In the genomic region with DNA sequence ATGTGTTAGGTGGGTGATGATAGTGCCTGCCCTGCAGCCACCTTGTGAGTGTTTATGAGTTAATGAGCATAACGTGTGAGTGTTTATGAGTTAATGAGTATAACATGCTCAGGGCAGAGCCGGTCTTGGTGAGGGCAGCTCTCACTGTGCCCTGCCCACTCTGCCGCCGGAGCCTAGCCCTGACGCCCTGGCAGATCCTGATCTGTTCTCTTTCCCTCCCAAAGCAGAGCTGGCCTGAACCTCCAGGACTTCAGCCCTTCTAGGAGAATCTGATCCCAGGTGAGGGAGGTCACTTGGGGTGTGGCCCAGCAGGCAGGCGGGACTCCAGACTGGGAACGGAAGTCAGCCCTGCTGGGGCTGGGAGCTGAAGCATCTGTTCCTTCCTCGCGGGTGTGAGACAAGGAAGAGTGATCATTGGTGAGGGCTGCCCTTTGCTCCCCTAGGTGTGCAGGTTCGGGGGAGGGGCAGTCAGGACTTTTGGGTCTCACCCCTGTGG, we compare ENCODE assay signal across 14 cellular contexts. TPM values are rescaled to one million over a fixed set of nuclear protein-coding genes. Genes with fewer than 3 reads are reported as not detected.
DNase-seq lines count a peak whose midpoint lies in the region; ATAC-seq and TF ChIP-seq lines count a peak whose summit lies in the region.
"Had no signal": no experiment of that assay in that cellular context is flagged by ENCODE, and none has a peak within 500 bp of the region (broad histone marks: within the 10 kb centered on the region; RNA-seq: fewer than 3 reads in every experiment).

No MANE protein-coding gene starts in this region.

- WGBS in aorta, 2 donors: 11% methylated on average over 10 of the region's 10 CpGs

- peaks cover 16 to 33% of the 10 kb centered on the region in 2 donors for H3K36me3 ChIP-seq in duodenal mucosa (ENCODE audit: control insufficient read depth in 1 of 2, insufficient read depth in 2 of 2, low read length in 2 of 2)
- H3K36me3 ChIP-seq in mucosa of descending colon (ENCODE audit: low read depth): peaks cover 15% of the 10 kb centered on the region
- peaks cover 0 to 9% of the 10 kb centered on the region in 2 donors for H3K36me3 ChIP-seq in aorta (ENCODE audit: control insufficient read depth in 1 of 2, insufficient read depth in 2 of 2, low read length in 1 of 2)

- H3K4me3 ChIP-seq in duodenal mucosa (ENCODE audit: low read depth in 1 of 2, low read length in 2 of 2) (peak overlapping the region in 1 of 2 donors; percentile 1), mucosa of descending colon (no peak overlapping the region), aorta (ENCODE audit: low read length in 2 of 2) (no peak overlapping the region)
- H3K4me3 ChIP-seq: smooth muscle cell, tibial nerve had no signal

- H3K9me3 ChIP-seq in duodenal mucosa (ENCODE audit: control insufficient read depth in 1 of 2, low read length in 2 of 2) (no peaks in the 10 kb centered on the region), mucosa of descending colon (no peaks in the 10 kb centered on the region), aorta (ENCODE audit: control insufficient read depth, low read length) (no peaks in the 10 kb centered on the region)
- H3K9me3 ChIP-seq: tibial nerve had no signal

- intact Hi-C loops in Right ventricle myocardium inferior (cut with DNase I): no loop called here
- intact Hi-C loops in left ventricle myocardium superior (cut with micrococcal nuclease): no loop called here
- intact Hi-C loops in mucosa of descending colon (cut with DNase I, micrococcal nuclease): no loop called here
- intact Hi-C loops in aorta (cut with DNase I): no loop called here

- peak overlapping the region; percentile 30 to 33 for H3K9ac ChIP-seq in duodenal mucosa (ENCODE audit: low read depth in 1 of 2, low read length in 2 of 2)

- peaks cover 31 to 33% of the 10 kb centered on the region in 2 donors for H3K4me1 ChIP-seq in duodenal mucosa (ENCODE audit: control insufficient read depth in 1 of 2, insufficient read depth in 2 of 2, low read length in 2 of 2)
- peaks cover 43% of the 10 kb centered on the region for H3K4me1 ChIP-seq in mucosa of descending colon (ENCODE audit: low read depth)
- no peaks in the 10 kb centered on the region for H3K4me1 ChIP-seq in aorta (ENCODE audit: control insufficient read depth in 1 of 2, insufficient read depth in 2 of 2, low read length in 2 of 2)

- no peak for TF ChIP-seq CTCF in mucosa of descending colon (IDR thresholded peaks at IDR 0.05)

- DNase-seq in Right ventricle myocardium inferior (ENCODE audit: missing footprints) (peak; percentile 22), left ventricle myocardium superior (no peak), mucosa of descending colon (peak; percentile 85 to 90 (median 87)), aorta (no peak), H4 (ENCODE audit: low spot score) (no peak)
- DNase-seq: ACHN; activated CD8-positive, alpha-beta T cell treated with anti-CD3 and anti-CD28 coated beads, Interleukin-2, amount 10 ng/mL, durations not matched to agents 7 days and 5 days; activated naive CD4-positive, alpha-beta T cell had no signal

- ATAC-seq in Right ventricle myocardium inferior: no peak
- no peak for ATAC-seq in left ventricle myocardium superior
- ATAC-seq in mucosa of descending colon: peak; percentile 92
- ATAC-seq in aorta (ENCODE audit: low FRiP score): no peak
- ATAC-seq in GM18502 (IDR thresholded peaks at IDR 0.05; ENCODE audit: poor library complexity, unreplicated experiment): no peak
- ATAC-seq in HG02588 (IDR thresholded peaks at IDR 0.05; ENCODE audit: unreplicated experiment): no peak
- ATAC-seq: activated CD8-positive, alpha-beta T cell treated with anti-CD3 and anti-CD28 coated beads, Interleukin-2, amount 10 ng/mL, durations not matched to agents 7 days and 5 days; natural killer cell treated with Interleukin-12 subunit alpha and Interleukin-12 subunit beta and Interleukin-15 and Interleukin-18, amount 100 ng/mL, for 72 hours had no signal

- H3K27ac ChIP-seq in duodenal mucosa (ENCODE audit: low read depth, low read length) (peak overlapping the region; percentile 64), aorta (ENCODE audit: low read depth in 1 of 2, low read length in 2 of 2) (peak overlapping the region; percentile 4 to 78)

- no peaks in the 10 kb centered on the region for H3K27me3 ChIP-seq in duodenal mucosa (ENCODE audit: control insufficient read depth in 1 of 2, insufficient read depth in 2 of 2, low read length in 2 of 2)
- H3K27me3 ChIP-seq in aorta (ENCODE audit: control insufficient read depth in 1 of 2, insufficient read depth in 2 of 2, low read length in 1 of 2): no peaks in the 10 kb centered on the region

RNA-seq across cellular contexts. Expression of a gene that starts 5.7 kb away (rescaled TPM):
- total RNA-seq in Right ventricle myocardium inferior (97.6 TPM), left ventricle myocardium superior (100 TPM), mucosa of descending colon (100 to 1,000 TPM; 154 to 268 (median 260) TPM), aorta (100 to 1,000 TPM; 418 to 507 TPM)
- polyA plus RNA-seq in aorta: 100 to 1,000 TPM; 192 to 584 TPM
- total RNA-seq in H4 (2014; rRNA removed; shearing (Covaris generic)): 33.0 and 38.9 TPM in 2 replicates
- total RNA-seq: activated CD8-positive, alpha-beta T cell treated with anti-CD3 and anti-CD28 coated beads, Interleukin-2, amount 10 ng/mL, durations not matched to agents 7 days and 5 days; natural killer cell treated with Interleukin-12 subunit alpha and Interleukin-12 subunit beta and Interleukin-15 and Interleukin-18, amount 100 ng/mL, for 72 hours had no signal

RNA-seq across cellular contexts. Expression of a gene that starts 22.0 kb away (rescaled TPM):
- total RNA-seq in Right ventricle myocardium inferior (not detected), left ventricle myocardium superior (not detected), mucosa of descending colon (10 to 100 TPM in 2 of 3 donors, 1 to 10 TPM in 1; 8.0 to 19.7 (median 16.8) TPM), aorta (not detected)
- 1 to 10 TPM in 1 of 2 donors, not detected in 1; 5.8 TPM for polyA plus RNA-seq in aorta
- total RNA-seq in H4 (2014; rRNA removed; shearing (Covaris generic)): not detected in 2 replicates
- total RNA-seq: activated CD8-positive, alpha-beta T cell treated with anti-CD3 and anti-CD28 coated beads, Interleukin-2, amount 10 ng/mL, durations not matched to agents 7 days and 5 days; natural killer cell treated with Interleukin-12 subunit alpha and Interleukin-12 subunit beta and Interleukin-15 and Interleukin-18, amount 100 ng/mL, for 72 hours; smooth muscle cell; tibial nerve had no signal
- polyA plus RNA-seq: smooth muscle cell had no signal

RNA-seq across cellular contexts. Expression of a gene that starts 28.3 kb away (rescaled TPM):
- total RNA-seq in Right ventricle myocardium inferior (57.2 TPM), left ventricle myocardium superior (52.8 TPM), mucosa of descending colon (10 to 100 TPM in 1 of 3 donors, 1 to 10 TPM in 2; 6.4 to 15.7 (median 8.1) TPM), aorta (1 to 10 TPM; 2.5 to 4.3 TPM)
- 1 to 10 TPM; 5.6 to 9.8 TPM for polyA plus RNA-seq in aorta
- total RNA-seq in H4 (2014; rRNA removed; shearing (Covaris generic)): 0.10 and 0.47 TPM in 2 replicates

RNA-seq across cellular contexts. Expression of a gene that starts 43.1 kb away (rescaled TPM):
- 6.2 TPM for total RNA-seq in Right ventricle myocardium inferior
- 6.0 TPM for total RNA-seq in left ventricle myocardium superior
- 1 to 10 TPM; 1.7 to 2.4 (median 2.1) TPM for total RNA-seq in mucosa of descending colon
- 1 to 10 TPM; 1.2 to 1.3 TPM for total RNA-seq in aorta
- polyA plus RNA-seq in aorta: 1 to 10 TPM; 1.3 to 4.6 TPM
- total RNA-seq in H4 (2014; rRNA removed; shearing (Covaris generic)): 4.9 and 6.0 TPM in 2 replicates

Comparison
In these comparisons a context has a peak if more than half of its experiments do, and no peak if none do; other contexts are left out.
1. DNase-seq: peak in Right ventricle myocardium inferior (single experiment) and mucosa of descending colon (3 of 3); none in left ventricle myocardium superior (single experiment), aorta (0 of 2) and H4 (single experiment).